8 cellular contexts compared by ENCODE assay signal in the genomic region with DNA sequence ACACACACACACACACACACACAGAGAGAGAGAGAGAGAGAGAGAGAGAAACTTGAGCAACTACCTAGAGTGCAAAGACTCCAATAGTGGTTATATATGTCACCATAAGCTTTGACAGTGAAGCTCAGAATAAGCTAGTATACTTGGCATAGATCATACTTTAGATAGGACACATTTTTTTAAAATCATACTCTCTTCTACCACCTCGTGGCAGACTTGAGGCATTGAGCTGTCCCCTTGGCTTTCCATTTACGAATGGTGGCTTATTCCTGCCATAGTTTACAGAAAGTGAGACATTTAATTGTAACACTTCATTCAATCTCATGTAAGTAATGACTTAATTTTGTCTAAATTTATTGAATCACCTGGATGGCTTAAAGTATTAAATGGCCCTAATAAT.
A peak's percentile ranks its signal among the peaks of the same experiment; 100 is the strongest.
DNase-seq lines count a peak whose midpoint lies in the region; ATAC-seq, FAIRE-seq and TF ChIP-seq lines count a peak whose summit lies in the region.

No MANE protein-coding gene starts in this region.

- intact Hi-C loops in lower leg skin (cut with DNase I; ENCODE audit: low total_unique reads) = no loop called here

- H3K27me3 ChIP-seq in small intestine (ENCODE audit: control insufficient read depth in 2 of 2, insufficient read depth in 2 of 2, low read length in 2 of 2) = no peaks in the 10 kb centered on the region

- H3K4me1 ChIP-seq in small intestine (ENCODE audit: control insufficient read depth in 2 of 2, insufficient read depth in 1 of 2, low read depth in 1 of 2, low read length in 1 of 2) = no peaks in the 10 kb centered on the region

- DNase-seq in NCI-H2171 treated with DMSO at 0.1 percent for 48 hours (lab: John Stamatoyannopoulos, UW) = peak; percentile 3
- no peak for DNase-seq in NCI-H2171 (lab: John Stamatoyannopoulos, UW)
- peak; percentile 31 for DNase-seq in M059J (ENCODE audit: low read depth)
- peak; percentile 71 for DNase-seq in dermis blood vessel endothelial cell
- peak; percentile 4 for DNase-seq in small intestine
- DNase-seq in lower leg skin (ENCODE audit: low spot score in 2 of 2) = no peak
- DNase-seq in activated CD4-positive, alpha-beta T cell treated with anti-CD3 and anti-CD28 coated beads for 4 hours = no peak

- H3K4me3 ChIP-seq in small intestine (ENCODE audit: low read depth in 1 of 2, low read length in 2 of 2) (no peak overlapping the region), lower leg skin (ENCODE audit: low read depth, poor library complexity, severe bottlenecking) (no peak overlapping the region)

- H3K36me3 ChIP-seq in small intestine (ENCODE audit: control insufficient read depth in 2 of 2, insufficient read depth in 2 of 2, low read length in 2 of 2) = no peaks in the 10 kb centered on the region

- H3K9me3 ChIP-seq in small intestine (ENCODE audit: control insufficient read depth, low read depth) = no peaks in the 10 kb centered on the region

- TF ChIP-seq CTCF in lower leg skin (IDR thresholded peaks at IDR 0.05) = no peak

- FAIRE-seq in small intestine (lab: Jason Lieb, UNC) = no peak

- no peak for TF ChIP-seq POLR2A in lower leg skin (IDR thresholded peaks at IDR 0.05)

- ATAC-seq in GM21825 (IDR thresholded peaks at IDR 0.05; ENCODE audit: unreplicated experiment) = peak; percentile 77

- 29 to 53% (median 33%) methylated on average over 2 of the region's 2 CpGs for WGBS in small intestine, 3 donors
- WGBS in lower leg skin, 2 donors = 35 to 42% methylated on average over 2 of the region's 2 CpGs

- no peak overlapping the region for H3K27ac ChIP-seq in small intestine (ENCODE audit: low read depth in 1 of 2, low read length in 1 of 2)

Comparison
In these comparisons a context has a peak if more than half of its experiments do, and no peak if none do; other contexts are left out.
1. DNase-seq: peak in NCI-H2171 treated with DMSO at 0.1 percent for 48 hours (single experiment), M059J (single experiment), dermis blood vessel endothelial cell (single experiment) and small intestine (single experiment); none in NCI-H2171 (single experiment), lower leg skin (0 of 2) and activated CD4-positive, alpha-beta T cell treated with anti-CD3 and anti-CD28 coated beads for 4 hours (0 of 2).